Comparison of ENCODE assay signal across 16 cellular contexts in genomic region chrX:108018659-108019381, GRCh38. TPM values are rescaled to one million over a fixed set of nuclear protein-coding genes. Genes with fewer than 3 reads are reported as not detected.
DNase-seq lines count a peak whose midpoint lies in the region; ATAC-seq, FAIRE-seq and TF ChIP-seq lines count a peak whose summit lies in the region.
"Had no signal": no experiment of that assay in that cellular context is flagged by ENCODE, and none has a peak within 500 bp of the region (broad histone marks: within the 10 kb centered on the region; RNA-seq: fewer than 3 reads in every experiment).

No MANE protein-coding gene starts in this region.

- peaks cover 5% of the 10 kb centered on the region for H3K9me3 Mint-ChIP-seq in T-helper 2 cell treated with Interferon-gamma antibody and Interleukin-4, amounts not matched to agents 5 μg/mL and 100 μg/mL, for 36 hours
- H3K9me3 Mint-ChIP-seq in stimulated activated naive CD8-positive, alpha-beta T cell treated with anti-CD3 and anti-CD28 coated beads, Interleukin-15, amount 100 ng/mL, for 72 hours, result peaks cover 7 to 13% of the 10 kb centered on the region in 2 donors
- H3K9me3 Mint-ChIP-seq: immature natural killer cell had no signal

- peak overlapping the region; percentile 85 for H3K4me3 Mint-ChIP-seq in T-helper 2 cell treated with Interferon-gamma antibody and Interleukin-4, amounts not matched to agents 5 μg/mL and 100 μg/mL, for 36 hours
- H3K4me3 Mint-ChIP-seq in stimulated activated naive CD8-positive, alpha-beta T cell treated with anti-CD3 and anti-CD28 coated beads, Interleukin-15, amount 100 ng/mL, for 72 hours, result peak overlapping the region; percentile 12 to 84
- H3K4me3 Mint-ChIP-seq: immature natural killer cell had no signal

- peak; percentile 92 for ATAC-seq in stimulated activated naive CD8-positive, alpha-beta T cell treated with anti-CD3 and anti-CD28 coated beads, Interleukin-15, amount 100 ng/mL, for 72 hours
- no peak for ATAC-seq in omental fat pad (ENCODE audit: low FRiP score)

- peak; percentile 14 for DNase-seq in stimulated activated CD4-positive, alpha-beta T cell treated with anti-CD3 and anti-CD28 coated beads, Interleukin-15, amount 100 ng/mL, for 24 hours
- DNase-seq in stimulated activated CD4-positive, alpha-beta T cell treated with anti-CD3 and anti-CD28 coated beads, Interleukin-4, amount 100 ng/mL, for 1 hour, result no peak
- DNase-seq in T-helper 2 cell treated with Interferon-gamma antibody and Interleukin-4, amounts not matched to agents 5 μg/mL and 100 μg/mL, for 36 hours (ENCODE audit: low spot score), result no peak
- peak; percentile 13 for DNase-seq in activated naive CD4-positive, alpha-beta T cell treated with anti-CD3 and anti-CD28 coated beads, Interleukin-2, amount 50 U/mL, for 16 hours
- peak; percentile 6 to 21 for DNase-seq in stimulated activated naive CD8-positive, alpha-beta T cell treated with anti-CD3 and anti-CD28 coated beads, Interleukin-15, amount 100 ng/mL, for 72 hours
- DNase-seq in GM19239 (ENCODE audit: insufficient read length, low spot score), result no peak
- no peak for DNase-seq in SHP77 (lab: John Stamatoyannopoulos, UW)
- DNase-seq in omental fat pad (ENCODE audit: low spot score), result no peak
- DNase-seq: DMS53, foreskin melanocyte, immature natural killer cell, NCI-H2081 treated with DMSO at 0.1 percent for 48 hours, SJCRH30 had no signal

- peak overlapping the region; percentile 87 for H3K27ac Mint-ChIP-seq in T-helper 2 cell treated with Interferon-gamma antibody and Interleukin-4, amounts not matched to agents 5 μg/mL and 100 μg/mL, for 36 hours
- H3K27ac Mint-ChIP-seq in stimulated activated naive CD8-positive, alpha-beta T cell treated with anti-CD3 and anti-CD28 coated beads, Interleukin-15, amount 100 ng/mL, for 72 hours, result peak overlapping the region in 1 of 2 donors; percentile 34

- no peak for TF ChIP-seq CTCF in omental fat pad (IDR thresholded peaks at IDR 0.05)

- no peak for FAIRE-seq in GM19239 (lab: Jason Lieb, UNC)

- peaks cover 31% of the 10 kb centered on the region for H3K4me1 Mint-ChIP-seq in T-helper 2 cell treated with Interferon-gamma antibody and Interleukin-4, amounts not matched to agents 5 μg/mL and 100 μg/mL, for 36 hours (ENCODE audit: low read depth)
- peaks cover 46% of the 10 kb centered on the region for H3K4me1 Mint-ChIP-seq in stimulated activated naive CD8-positive, alpha-beta T cell treated with anti-CD3 and anti-CD28 coated beads, Interleukin-15, amount 100 ng/mL, for 72 hours

- H3K36me3 Mint-ChIP-seq in T-helper 2 cell treated with Interferon-gamma antibody and Interleukin-4, amounts not matched to agents 5 μg/mL and 100 μg/mL, for 36 hours (ENCODE audit: low read depth), result peaks cover 1% of the 10 kb centered on the region
- H3K36me3 Mint-ChIP-seq: immature natural killer cell had no signal

- no peaks in the 10 kb centered on the region for H3K27me3 Mint-ChIP-seq in T-helper 2 cell treated with Interferon-gamma antibody and Interleukin-4, amounts not matched to agents 5 μg/mL and 100 μg/mL, for 36 hours (ENCODE audit: low read depth)
- no peaks in the 10 kb centered on the region for H3K27me3 Mint-ChIP-seq in stimulated activated naive CD8-positive, alpha-beta T cell treated with anti-CD3 and anti-CD28 coated beads, Interleukin-15, amount 100 ng/mL, for 72 hours

RNA-seq across cellular contexts. Expression of gene VSIG1, which starts 26.0 kb away (rescaled TPM):
- under 1 TPM in 1 of 4 donors, not detected in 3; 0.19 TPM for total RNA-seq in omental fat pad
- total RNA-seq: LHCN-M2 had no signal

RNA-seq across cellular contexts. Expression of gene TEX13B, which starts 36.6 kb away (rescaled TPM):
- total RNA-seq in omental fat pad, result not detected
- total RNA-seq: LHCN-M2, mucosa of gallbladder, pulmonary artery endothelial cell, SJCRH30 had no signal

Comparison
In these comparisons a context has a peak if more than half of its experiments do, and no peak if none do; other contexts are left out.
1. DNase-seq: peak in stimulated activated CD4-positive, alpha-beta T cell treated with anti-CD3 and anti-CD28 coated beads, Interleukin-15, amount 100 ng/mL, for 24 hours (single experiment), activated naive CD4-positive, alpha-beta T cell treated with anti-CD3 and anti-CD28 coated beads, Interleukin-2, amount 50 U/mL, for 16 hours (single experiment) and stimulated activated naive CD8-positive, alpha-beta T cell treated with anti-CD3 and anti-CD28 coated beads, Interleukin-15, amount 100 ng/mL, for 72 hours (2 of 2); none in stimulated activated CD4-positive, alpha-beta T cell treated with anti-CD3 and anti-CD28 coated beads, Interleukin-4, amount 100 ng/mL, for 1 hour (single experiment), T-helper 2 cell treated with Interferon-gamma antibody and Interleukin-4, amounts not matched to agents 5 μg/mL and 100 μg/mL, for 36 hours (single experiment), GM19239 (single experiment), SHP77 (0 of 2) and omental fat pad (single experiment).